Comparison of ENCODE assay signal across 12 cellular contexts in genomic region chr18:24704921-24705620, GRCh38.
DNase-seq lines count a peak whose midpoint lies in the region; ATAC-seq and TF ChIP-seq lines count a peak whose summit lies in the region.
"Had no signal": no experiment of that assay in that cellular context is flagged by ENCODE, and none has a peak within 500 bp of the region (broad histone marks: within the 10 kb centered on the region; RNA-seq: fewer than 3 reads in every experiment).

No MANE protein-coding gene starts in this region.

- intact Hi-C loops in MCF 10A (cut with micrococcal nuclease) = no loop called here
- intact Hi-C loops in activated CD8-positive, alpha-beta T cell treated with anti-CD3 and anti-CD28 coated beads for 36 hours (cut with micrococcal nuclease) = no loop called here

- H3K9me3 Mint-ChIP-seq in MCF 10A (ENCODE audit: unreplicated experiment) = peaks cover 6% of the 10 kb centered on the region
- H3K9me3 Mint-ChIP-seq in activated CD8-positive, alpha-beta T cell treated with anti-CD3 and anti-CD28 coated beads for 36 hours = peaks cover 2% of the 10 kb centered on the region

- TF ChIP-seq CTCF in MCF 10A (IDR thresholded peaks at IDR 0.05; ENCODE audit: unreplicated experiment) = no peak
- TF ChIP-seq CTCF in fibroblast of mammary gland (conservative IDR thresholded peaks at IDR 0.05; ENCODE audit: control insufficient read depth, insufficient read depth, low read depth, low read length) = no peak
- no peak for TF ChIP-seq CTCF in activated CD8-positive, alpha-beta T cell treated with anti-CD3 and anti-CD28 coated beads for 36 hours (IDR thresholded peaks at IDR 0.05)

- H3K4me3 Mint-ChIP-seq in MCF 10A (ENCODE audit: unreplicated experiment) = no peak overlapping the region
- no peak overlapping the region for H3K4me3 Mint-ChIP-seq in activated CD8-positive, alpha-beta T cell treated with anti-CD3 and anti-CD28 coated beads for 36 hours

- no peak overlapping the region for H3K27ac Mint-ChIP-seq in MCF 10A (ENCODE audit: low read depth, unreplicated experiment)
- no peak overlapping the region for H3K27ac Mint-ChIP-seq in activated CD8-positive, alpha-beta T cell treated with anti-CD3 and anti-CD28 coated beads for 36 hours

- CTCF ChIA-PET in MCF 10A (lab: Yijun Ruan, JAX) = interaction anchor here (0.6 to 1.6 kb wide), 5 partner anchors 14 to 1268 kb away, joined by 3 to 5 read pairs (median 3); no protein-coding TSS in a partner anchor
- CTCF ChIA-PET in activated CD8-positive, alpha-beta T cell treated with anti-CD3 and anti-CD28 coated beads for 36 hours (lab: Charles Lee) = interaction anchor here (2.2 kb wide), 1 partner anchor 21 kb away, joined by 14 read pairs; no protein-coding TSS in a partner anchor

- DNase-seq in T47D (ENCODE audit: low read depth in 1 of 2, low spot score in 1 of 2) (peak; percentile 7 to 78), MCF 10A (ENCODE audit: unreplicated experiment) (no peak), NCI-H345 treated with DMSO at 0.1 percent for 48 hours (lab: John Stamatoyannopoulos, UW; ENCODE audit: unreplicated experiment) (peak; percentile 60), fibroblast of mammary gland (ENCODE audit: low read depth) (peak; percentile 10)
- no peak for DNase-seq in activated CD8-positive, alpha-beta T cell treated with anti-CD3 and anti-CD28 coated beads for 36 hours
- DNase-seq: activated CD4-positive, alpha-beta T cell treated with anti-CD3 and anti-CD28 coated beads for 4 hours; amniotic stem cell had no signal

- H3K4me3 ChIP-seq in fibroblast of mammary gland (ENCODE audit: control insufficient read depth, low read depth, low read length) = no peak overlapping the region
- H3K4me3 ChIP-seq: A549, GM12878 had no signal

- no peaks in the 10 kb centered on the region for H3K36me3 Mint-ChIP-seq in MCF 10A (ENCODE audit: insufficient read depth, unreplicated experiment)
- H3K36me3 Mint-ChIP-seq in activated CD8-positive, alpha-beta T cell treated with anti-CD3 and anti-CD28 coated beads for 36 hours (ENCODE audit: low read depth) = no peaks in the 10 kb centered on the region

- in situ Hi-C loops in T47D (cut with HindIII; ENCODE audit: low pct_unique_long_range_greater_than_20kb, low sequenced_read_pairs) = no loop called here

- POLR2A ChIA-PET in MCF 10A (lab: Yijun Ruan, JAX) = interaction anchor here (1.3 kb wide), 1 partner anchor 11 kb away, joined by 3 read pairs; no protein-coding TSS in a partner anchor
- POLR2A ChIA-PET in activated CD8-positive, alpha-beta T cell treated with anti-CD3 and anti-CD28 coated beads for 36 hours (lab: Charles Lee) = no interaction called here

- no TSS peak for BruUV-seq in MCF 10A (replicated peaks; lab: Mats Ljungman, UMichigan)

- ATAC-seq in activated CD8-positive, alpha-beta T cell treated with anti-CD3 and anti-CD28 coated beads for 36 hours = no peak
- ATAC-seq in GM18502 (IDR thresholded peaks at IDR 0.05; ENCODE audit: poor library complexity, unreplicated experiment) = no peak
- no peak for ATAC-seq in activated CD4-positive, CD25-positive, alpha-beta regulatory T cell treated with anti-CD3 and anti-CD28 coated beads, Interleukin-2, amount 50 U/mL, for 24 hours
- no peak for ATAC-seq in GM21447 (IDR thresholded peaks at IDR 0.05; ENCODE audit: unreplicated experiment)
- ATAC-seq: A549, GM12878 had no signal

- no peaks in the 10 kb centered on the region for H3K27me3 Mint-ChIP-seq in MCF 10A (ENCODE audit: insufficient read depth, unreplicated experiment)
- H3K27me3 Mint-ChIP-seq in activated CD8-positive, alpha-beta T cell treated with anti-CD3 and anti-CD28 coated beads for 36 hours = peaks cover 13% of the 10 kb centered on the region

- no peaks in the 10 kb centered on the region for H3K4me1 Mint-ChIP-seq in MCF 10A (ENCODE audit: insufficient read depth, unreplicated experiment)
- no peaks in the 10 kb centered on the region for H3K4me1 Mint-ChIP-seq in activated CD8-positive, alpha-beta T cell treated with anti-CD3 and anti-CD28 coated beads for 36 hours (ENCODE audit: low read depth)

Comparison
In these comparisons a context has a peak if more than half of its experiments do, and no peak if none do; other contexts are left out.
1. DNase-seq: peak in T47D (2 of 2), NCI-H345 treated with DMSO at 0.1 percent for 48 hours (single experiment) and fibroblast of mammary gland (single experiment); none in MCF 10A (single experiment) and activated CD8-positive, alpha-beta T cell treated with anti-CD3 and anti-CD28 coated beads for 36 hours (single experiment).